ENCODE assay signal across 8 cellular contexts in the genomic region with DNA sequence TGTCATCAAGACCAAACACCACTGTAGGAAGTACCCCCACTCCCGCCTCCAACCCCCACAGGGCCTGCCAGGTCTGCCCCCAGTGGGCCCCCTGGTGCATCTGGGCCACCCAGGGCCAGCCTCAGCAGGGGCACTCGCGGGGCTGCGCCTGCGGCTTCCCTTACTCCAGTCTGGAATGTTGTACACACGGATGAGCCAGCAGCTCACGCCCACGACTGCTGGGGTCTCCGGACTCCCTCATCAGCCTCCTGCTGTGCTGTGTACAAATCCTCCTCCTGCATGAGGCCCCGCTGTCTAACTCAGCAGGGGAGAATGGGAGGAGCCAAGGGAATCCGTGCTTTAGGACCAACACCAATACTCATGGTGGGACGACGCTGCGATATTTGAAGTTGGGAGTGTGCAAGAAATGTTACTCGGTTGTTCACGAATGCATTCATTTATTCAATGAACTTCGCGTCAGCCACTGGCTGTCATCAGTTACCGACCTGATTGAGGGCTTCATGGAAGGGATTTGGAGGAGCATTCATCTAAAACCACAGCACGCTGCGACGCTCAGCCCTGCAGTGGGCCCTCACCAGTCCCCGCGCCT. TPM values are rescaled to one million over a fixed set of nuclear protein-coding genes. Genes with fewer than 3 reads are reported as not detected.
DNase-seq lines count a peak whose midpoint lies in the region; ATAC-seq, FAIRE-seq and TF ChIP-seq lines count a peak whose summit lies in the region.

No MANE protein-coding gene starts in this region.

- 0 out of 2 replicates have a peak, but pooled peaks have one; percentile 7 for TF ChIP-seq CTCF in GM12875 (IDR thresholded peaks at IDR 0.05; ENCODE audit: borderline replicate concordance, insufficient read depth, low read depth, low read length)
- TF ChIP-seq CTCF in brain (conservative IDR thresholded peaks at IDR 0.05) = no peak
- no peak for TF ChIP-seq CTCF in kidney (IDR thresholded peaks at IDR 0.05; ENCODE audit: borderline replicate concordance, extremely low read depth, insufficient read depth)

- peak; percentile 5 for ATAC-seq in HG02981 (IDR thresholded peaks at IDR 0.05; ENCODE audit: unreplicated experiment)
- ATAC-seq in stimulated activated naive CD8-positive, alpha-beta T cell treated with anti-CD3 and anti-CD28 coated beads, Interleukin-15, Interleukin-2, amounts not matched to agents 100 U/mL and 50 U/mL, for 24 hours = peak; percentile 32

- H3K4me3 ChIP-seq in GM12875 (ENCODE audit: low read depth, low read length) (peak overlapping the region; percentile 76), kidney (ENCODE audit: low read length in 2 of 2) (peak overlapping the region; percentile 86 to 93)

- DNase-seq in ACHN (peak; percentile 65), NCI-H774 (lab: John Stamatoyannopoulos, UW) (peak; percentile 9), kidney (peak; percentile 72), NCI-H2029 treated with DMSO at 0.1 percent for 48 hours (lab: John Stamatoyannopoulos, UW) (no peak)
- DNase-seq in stimulated activated naive CD8-positive, alpha-beta T cell treated with anti-CD3 and anti-CD28 coated beads, Interleukin-15, Interleukin-2, amounts not matched to agents 100 U/mL and 50 U/mL, for 24 hours = peak; percentile 31

- H3K27ac Mint-ChIP-seq in brain = peak overlapping the region; percentile 96 to 99 (median 98)

- in situ Hi-C loops in ACHN (cut with HindIII; ENCODE audit: low pct_ligation_motif_present, low pct_unique_long_range_greater_than_20kb, low sequenced_read_pairs) = no loop called here

- H3K9ac ChIP-seq in kidney (ENCODE audit: low read length in 2 of 2) = peak overlapping the region; percentile 2 to 88

- peaks cover 54% of the 10 kb centered on the region for H3K4me1 Mint-ChIP-seq in brain

- FAIRE-seq in kidney (lab: Jason Lieb, UNC) = no peak

- no peaks in the 10 kb centered on the region for H3K36me3 ChIP-seq in kidney (ENCODE audit: control insufficient read depth in 1 of 2, insufficient read depth in 2 of 2, low read length in 2 of 2)

- peaks cover 7 to 23% (median 12%) of the 10 kb centered on the region in 5 experiments for H3K9me3 Mint-ChIP-seq in brain

- peaks cover 12% of the 10 kb centered on the region for H3K27me3 Mint-ChIP-seq in brain

- H3K4me1 ChIP-seq in kidney (ENCODE audit: control insufficient read depth in 1 of 2, insufficient read depth in 1 of 2, low read depth in 1 of 2, low read length in 2 of 2) = peaks cover 6 to 15% of the 10 kb centered on the region in 2 donors

- intact Hi-C loops in kidney (cut with DNase I) = no loop called here

- H3K4me3 Mint-ChIP-seq in brain = peak overlapping the region; percentile 92 to 99 (median 97)

- H3K27ac ChIP-seq in kidney (ENCODE audit: low read depth in 2 of 2, low read length in 2 of 2) = peak overlapping the region; percentile 82 to 92

- H3K9me3 ChIP-seq in kidney (ENCODE audit: control insufficient read depth in 1 of 2, low read length in 2 of 2) = peaks cover 0 to 4% of the 10 kb centered on the region in 2 donors

- H3K36me3 Mint-ChIP-seq in brain = peaks cover 33% of the 10 kb centered on the region

RNA-seq across cellular contexts. Expression of a gene that starts 0.7 kb away (rescaled TPM):
- polyA plus RNA-seq in brain (ENCODE audit: insufficient read depth, low read depth, low replicate concordance) (25.8 TPM), kidney (ENCODE audit: insufficient read depth, low read depth, low replicate concordance) (29.4 TPM)
- 28.1 TPM for total RNA-seq in kidney
